ENCODE assay signal across 9 cellular contexts in genomic region chr2:232142049-232142448, GRCh38.
A peak's percentile ranks its signal among the peaks of the same experiment; 100 is the strongest.
DNase-seq lines count a peak whose midpoint lies in the region; ATAC-seq, FAIRE-seq and TF ChIP-seq lines count a peak whose summit lies in the region.
"Had no signal": no experiment of that assay in that cellular context is flagged by ENCODE, and none has a peak within 500 bp of the region (broad histone marks: within the 10 kb centered on the region; RNA-seq: fewer than 3 reads in every experiment).

No MANE protein-coding gene starts in this region.

- peak; percentile 66 for TF ChIP-seq CTCF in AG09309 (IDR thresholded peaks at IDR 0.05; ENCODE audit: control insufficient read depth, insufficient read depth, low read depth, low read length, missing control alignments)
- peak; percentile 15 to 62 (median 59) for TF ChIP-seq CTCF in breast epithelium (IDR thresholded peaks at IDR 0.05)
- peak; percentile 64 for TF ChIP-seq CTCF in liver (IDR thresholded peaks at IDR 0.05; ENCODE audit: low read depth, low read length, missing input control)
- TF ChIP-seq CTCF in transverse colon (IDR thresholded peaks at IDR 0.05), result peak; percentile 32 to 53 (median 48)

- H3K9ac ChIP-seq in NT2/D1 (ENCODE audit: insufficient read length, low read depth) (no peak overlapping the region), liver (ENCODE audit: low read depth in 1 of 2, low read length in 2 of 2) (no peak overlapping the region)

- H3K27ac ChIP-seq in breast epithelium (no peak overlapping the region), liver (ENCODE audit: low read depth in 1 of 2, low read length in 2 of 2) (no peak overlapping the region), transverse colon (no peak overlapping the region)

- no peak for DNase-seq in AG09309 (ENCODE audit: low read depth)
- DNase-seq in GM12891 (ENCODE audit: insufficient read length, low spot score), result no peak
- peak; percentile 38 for DNase-seq in NT2/D1 (ENCODE audit: low read depth, low spot score)
- DNase-seq in breast epithelium (ENCODE audit: low spot score in 2 of 2), result no peak
- DNase-seq in transverse colon, result no peak

- 62% methylated on average over 3 of the region's 3 CpGs for WGBS in liver
- WGBS in transverse colon (ENCODE audit: low coverage in 1 of 2), 2 donors, result 67 to 70% methylated on average over 1 to 3 of the region's 3 CpGs

- H3K9me3 ChIP-seq in NT2/D1 (ENCODE audit: insufficient read depth, low read length) (no peaks in the 10 kb centered on the region), breast epithelium (no peaks in the 10 kb centered on the region), liver (ENCODE audit: control insufficient read depth in 4 of 4, low read length in 3 of 4) (no peaks in the 10 kb centered on the region), transverse colon (no peaks in the 10 kb centered on the region)

- no peak for TF ChIP-seq POLR2A in GM12891 (IDR thresholded peaks at IDR 0.05; ENCODE audit: low read depth, low read length)
- no peak for TF ChIP-seq POLR2A in breast epithelium (IDR thresholded peaks at IDR 0.05)
- TF ChIP-seq POLR2A in transverse colon (IDR thresholded peaks at IDR 0.05), result no peak

- intact Hi-C loops in breast epithelium (cut with DNase I; ENCODE audit: low total_unique reads) (no loop called here), transverse colon (cut with DNase I; ENCODE audit: low total_unique reads) (loop anchor here (5.0 kb wide), 1 partner anchor 215 kb away; the partner anchor contains the start of gene NPPC)

- H3K4me3 ChIP-seq in AG09309 (ENCODE audit: control insufficient read depth, low read depth, low read length), result no peak overlapping the region
- H3K4me3 ChIP-seq in NT2/D1 (ENCODE audit: insufficient read length, low read depth), result no peak overlapping the region
- no peak overlapping the region for H3K4me3 ChIP-seq in breast epithelium
- H3K4me3 ChIP-seq in liver (ENCODE audit: low read depth in 1 of 3, low read length in 3 of 3), result no peak overlapping the region
- H3K4me3 ChIP-seq in transverse colon, result no peak overlapping the region

- in situ Hi-C loops in transverse colon (cut with MboI; ENCODE audit: low pct_ligation_motif_present in 1 of 4, low pct_unique_long_range_greater_than_20kb in 1 of 4, low sequenced_read_pairs in 3 of 4), result loop anchor here in 2 of 4 donors (25.0 kb wide), 1 partner anchor 205 kb away; the partner anchor contains the start of gene NPPC (in 2 of the 2)

- no peaks in the 10 kb centered on the region for H3K27me3 ChIP-seq in NT2/D1 (ENCODE audit: insufficient read depth, insufficient read length)
- H3K27me3 ChIP-seq in breast epithelium, result no peaks in the 10 kb centered on the region
- H3K27me3 ChIP-seq in liver (ENCODE audit: control insufficient read depth in 4 of 4, insufficient read depth in 4 of 4, low read length in 3 of 4), result no peaks in the 10 kb centered on the region
- no peaks in the 10 kb centered on the region for H3K27me3 ChIP-seq in transverse colon

- TF ChIP-seq RAD21 in liver (IDR thresholded peaks at IDR 0.05), result peak; percentile 85 to 90

- FAIRE-seq in GM12891 (lab: Jason Lieb, UNC), result peak; percentile 79
- FAIRE-seq: endometrium had no signal

- ATAC-seq in GM19324 (IDR thresholded peaks at IDR 0.05; ENCODE audit: low FRiP score, unreplicated experiment), result no peak
- no peak for ATAC-seq in HG03460 (IDR thresholded peaks at IDR 0.05; ENCODE audit: unreplicated experiment)

- TF ChIP-seq EP300 in transverse colon (IDR thresholded peaks at IDR 0.05; ENCODE audit: low read depth), result no peak

- H3K4me1 ChIP-seq in NT2/D1 (ENCODE audit: insufficient read depth, insufficient read length), result no peaks in the 10 kb centered on the region
- no peaks in the 10 kb centered on the region for H3K4me1 ChIP-seq in breast epithelium
- H3K4me1 ChIP-seq in liver (ENCODE audit: control insufficient read depth in 4 of 4, insufficient read depth in 4 of 4, low read length in 3 of 4), result peaks cover 0 to 4% (median 3%) of the 10 kb centered on the region in 4 donors
- peaks cover 0 to 7% (median 0%) of the 10 kb centered on the region in 4 donors for H3K4me1 ChIP-seq in transverse colon

- no peaks in the 10 kb centered on the region for H3K36me3 ChIP-seq in NT2/D1 (ENCODE audit: insufficient read depth, insufficient read length, low read length)
- H3K36me3 ChIP-seq in breast epithelium, result no peaks in the 10 kb centered on the region
- H3K36me3 ChIP-seq in liver (ENCODE audit: control insufficient read depth in 4 of 4, insufficient read depth in 3 of 4, low read depth in 1 of 4, low read length in 3 of 4), result no peaks in the 10 kb centered on the region
- H3K36me3 ChIP-seq in transverse colon, result peaks cover 0 to 4% (median 0%) of the 10 kb centered on the region in 4 donors

TF ChIP-seq in GM12891, 5 proteins besides CTCF, POLR2A, EP300 and RAD21:
- no peak for TF ChIP-seq TAF1 (IDR thresholded peaks at IDR 0.05; ENCODE audit: low read depth, low read length)
- TF ChIP-seq SPI1 (IDR thresholded peaks at IDR 0.05; ENCODE audit: low read depth, low read length), result no peak
- no peak for TF ChIP-seq PAX5 (IDR thresholded peaks at IDR 0.05; ENCODE audit: insufficient read depth, low read length, severe bottlenecking)
- no peak for TF ChIP-seq POLR2AphosphoS5 (IDR thresholded peaks at IDR 0.05; ENCODE audit: low read depth, low read length)
- TF ChIP-seq POU2F2 (IDR thresholded peaks at IDR 0.05; ENCODE audit: low read depth, low read length), result no peak
TF ChIP-seq in GM12891: peak in this region for 0.

TF ChIP-seq in liver, 16 proteins besides CTCF, POLR2A, EP300 and RAD21:
- TF ChIP-seq FOXA2 (IDR thresholded peaks at IDR 0.05) (no peak), YY1 (IDR thresholded peaks at IDR 0.05) (no peak), EGR1 (IDR thresholded peaks at IDR 0.05; ENCODE audit: low read depth in 2 of 2) (no peak), NR2F2 (IDR thresholded peaks at IDR 0.05) (no peak), ATF3 (IDR thresholded peaks at IDR 0.05) (no peak), SP1 (IDR thresholded peaks at IDR 0.05) (no peak), REST (IDR thresholded peaks at IDR 0.05) (no peak), GABPA (IDR thresholded peaks at IDR 0.05 in 1 of 2, conservative IDR thresholded peaks at IDR 0.05 in 1 of 2) (no peak), RXRA (IDR thresholded peaks at IDR 0.05) (no peak), TAF1 (conservative IDR thresholded peaks at IDR 0.05) (no peak), HNF4A (conservative IDR thresholded peaks at IDR 0.05) (no peak)
TF ChIP-seq in liver: peak in this region for 0.
